In the genomic region with DNA sequence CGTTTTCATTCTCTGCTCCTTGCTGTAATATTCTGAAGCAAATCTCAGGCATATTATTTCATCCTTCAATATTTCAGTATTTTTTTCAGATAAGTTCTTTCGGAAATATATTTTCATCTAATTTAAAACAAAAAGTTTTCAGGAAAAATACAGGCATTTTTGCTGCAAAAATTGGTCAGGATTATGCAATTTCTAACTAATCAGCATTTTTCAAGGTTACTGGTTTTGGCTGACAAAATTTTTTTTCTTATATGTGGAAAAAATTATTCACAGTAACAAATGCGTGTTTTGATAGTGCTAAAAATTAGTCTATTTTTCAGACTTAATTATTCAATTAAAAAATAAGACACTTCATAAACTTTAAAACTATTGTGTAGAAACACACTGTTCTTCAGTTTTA, we compare ENCODE assay signal across 2 cellular contexts.
A peak's percentile ranks its signal among the peaks of the same experiment; 100 is the strongest.
TF ChIP-seq lines count a peak whose summit lies in the region.

No MANE protein-coding gene starts in this region.

TF ChIP-seq in A549, 52 proteins besides CTCF, POLR2A, EP300 and RAD21:
- no peak for TF ChIP-seq JUN (IDR thresholded peaks at IDR 0.05)
- TF ChIP-seq ZNF302 (CRISPR knock-in tag; IDR thresholded peaks at IDR 0.05), result no peak
- TF ChIP-seq, protein P1, sequence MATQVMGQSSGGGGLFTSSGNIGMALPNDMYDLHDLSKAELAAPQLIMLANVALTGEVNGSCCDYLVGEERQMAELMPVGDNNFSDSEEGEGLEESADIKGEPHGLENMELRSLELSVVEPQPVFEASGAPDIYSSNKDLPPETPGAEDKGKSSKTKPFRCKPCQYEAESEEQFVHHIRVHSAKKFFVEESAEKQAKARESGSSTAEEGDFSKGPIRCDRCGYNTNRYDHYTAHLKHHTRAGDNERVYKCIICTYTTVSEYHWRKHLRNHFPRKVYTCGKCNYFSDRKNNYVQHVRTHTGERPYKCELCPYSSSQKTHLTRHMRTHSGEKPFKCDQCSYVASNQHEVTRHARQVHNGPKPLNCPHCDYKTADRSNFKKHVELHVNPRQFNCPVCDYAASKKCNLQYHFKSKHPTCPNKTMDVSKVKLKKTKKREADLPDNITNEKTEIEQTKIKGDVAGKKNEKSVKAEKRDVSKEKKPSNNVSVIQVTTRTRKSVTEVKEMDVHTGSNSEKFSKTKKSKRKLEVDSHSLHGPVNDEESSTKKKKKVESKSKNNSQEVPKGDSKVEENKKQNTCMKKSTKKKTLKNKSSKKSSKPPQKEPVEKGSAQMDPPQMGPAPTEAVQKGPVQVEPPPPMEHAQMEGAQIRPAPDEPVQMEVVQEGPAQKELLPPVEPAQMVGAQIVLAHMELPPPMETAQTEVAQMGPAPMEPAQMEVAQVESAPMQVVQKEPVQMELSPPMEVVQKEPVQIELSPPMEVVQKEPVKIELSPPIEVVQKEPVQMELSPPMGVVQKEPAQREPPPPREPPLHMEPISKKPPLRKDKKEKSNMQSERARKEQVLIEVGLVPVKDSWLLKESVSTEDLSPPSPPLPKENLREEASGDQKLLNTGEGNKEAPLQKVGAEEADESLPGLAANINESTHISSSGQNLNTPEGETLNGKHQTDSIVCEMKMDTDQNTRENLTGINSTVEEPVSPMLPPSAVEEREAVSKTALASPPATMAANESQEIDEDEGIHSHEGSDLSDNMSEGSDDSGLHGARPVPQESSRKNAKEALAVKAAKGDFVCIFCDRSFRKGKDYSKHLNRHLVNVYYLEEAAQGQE (IDR thresholded peaks at IDR 0.05), result no peak
- TF ChIP-seq FOSB (CRISPR knock-in tag; IDR thresholded peaks at IDR 0.05), result no peak
- TF ChIP-seq KDM5A (IDR thresholded peaks at IDR 0.05), result no peak
- TF ChIP-seq MAFK (IDR thresholded peaks at IDR 0.05; ENCODE audit: partially characterized antibody), result peak; percentile 66
- TF ChIP-seq SMC3 (IDR thresholded peaks at IDR 0.05), result no peak
TF ChIP-seq in A549: peak in this region for 1.

TF ChIP-seq in IMR-90, 13 proteins besides CTCF, POLR2A, EP300 and RAD21:
- peak; percentile 63 for TF ChIP-seq MAFK (IDR thresholded peaks at IDR 0.05; ENCODE audit: low read depth, low read length)
- no peak for TF ChIP-seq SMC3 (IDR thresholded peaks at IDR 0.05; ENCODE audit: low read depth, low read length)
